ENCODE assay signal across 9 cellular contexts in genomic region chr3:159839561-159840379, GRCh38. TPM values are rescaled to one million over a fixed set of nuclear protein-coding genes. Genes with fewer than 3 reads are reported as not detected.
A peak's percentile ranks its signal among the peaks of the same experiment; 100 is the strongest.
DNase-seq lines count a peak whose midpoint lies in the region; ATAC-seq lines count a peak whose summit lies in the region.
"Had no signal": no experiment of that assay in that cellular context is flagged by ENCODE, and none has a peak within 500 bp of the region (broad histone marks: within the 10 kb centered on the region; RNA-seq: fewer than 3 reads in every experiment).

Gene SCHIP1, plus strand, starts transcription at chr3:159839861.

- ATAC-seq in GM21528 (IDR thresholded peaks at IDR 0.05; ENCODE audit: low FRiP score, unreplicated experiment), result no peak

- peak within 1 kb of the TSS; percentile 34 for H3K4me3 Mint-ChIP-seq in activated CD4-positive, alpha-beta T cell treated with anti-CD3 and anti-CD28 coated beads, Interleukin-2, amount 10 ng/mL, durations not matched to agents 24 days and 14 days

- H3K4me1 ChIP-seq in neuronal stem cell (ENCODE audit: control insufficient read depth in 2 of 2, insufficient read depth in 1 of 2, low read depth in 1 of 2, low read length in 2 of 2), result peaks cover 10% of the 10 kb centered on the region in 2 donors

- H2AFZ ChIP-seq in neuronal stem cell (ENCODE audit: low read length), result peak within 1 kb of the TSS; percentile 90

- peak within 1 kb of the TSS; percentile 97 for H3K14ac ChIP-seq in neuronal stem cell (ENCODE audit: low read length)

- no peaks in the 10 kb centered on the region for H3K79me1 ChIP-seq in neuronal stem cell (ENCODE audit: low read depth, low read length)

- H4K8ac ChIP-seq in neuronal stem cell (ENCODE audit: low read depth, low read length), result peak within 1 kb of the TSS; percentile 100

- peak within 1 kb of the TSS; percentile 95 for H3K9ac ChIP-seq in neuronal stem cell (ENCODE audit: low read depth, low read length, poor library complexity)

- H3K27ac Mint-ChIP-seq in activated CD4-positive, alpha-beta T cell treated with anti-CD3 and anti-CD28 coated beads, Interleukin-2, amount 10 ng/mL, durations not matched to agents 24 days and 14 days, result no peak within 1 kb of the TSS

- H2BK5ac ChIP-seq in neuronal stem cell (ENCODE audit: low read length), result peak within 1 kb of the TSS; percentile 97

- H2BK120ac ChIP-seq in neuronal stem cell (ENCODE audit: low read depth, low read length), result no peak within 1 kb of the TSS

- H3K4me2 ChIP-seq in neuronal stem cell (ENCODE audit: insufficient read depth, low read length, poor library complexity, severe bottlenecking), result peak within 1 kb of the TSS; percentile 86

- H3K27me3 Mint-ChIP-seq in activated CD4-positive, alpha-beta T cell treated with anti-CD3 and anti-CD28 coated beads, Interleukin-2, amount 10 ng/mL, durations not matched to agents 24 days and 14 days, result peaks cover 34% of the 10 kb centered on the region

- peaks cover 2% of the 10 kb centered on the region for H3K4me1 Mint-ChIP-seq in activated CD4-positive, alpha-beta T cell treated with anti-CD3 and anti-CD28 coated beads, Interleukin-2, amount 10 ng/mL, durations not matched to agents 24 days and 14 days

- H3K4ac ChIP-seq in neuronal stem cell (ENCODE audit: low read length), result peak within 1 kb of the TSS; percentile 85

- H3K4me3 ChIP-seq in neuronal stem cell (ENCODE audit: low read length in 2 of 2), result peak within 1 kb of the TSS; percentile 65 to 92
- H3K4me3 ChIP-seq: SJSA1 had no signal

- intact Hi-C loops in activated CD4-positive, alpha-beta T cell treated with anti-CD3 and anti-CD28 coated beads, Interleukin-2, amount 10 ng/mL, durations not matched to agents 24 days and 14 days (cut with micrococcal nuclease), result no loop called here

- peak within 1 kb of the TSS; percentile 90 for H4K91ac ChIP-seq in neuronal stem cell (ENCODE audit: low read depth, low read length, poor library complexity)

- H3K36me3 Mint-ChIP-seq in activated CD4-positive, alpha-beta T cell treated with anti-CD3 and anti-CD28 coated beads, Interleukin-2, amount 10 ng/mL, durations not matched to agents 24 days and 14 days (ENCODE audit: low read depth), result no peaks in the 10 kb centered on the region

- no peaks in the 10 kb centered on the region for H3K36me3 ChIP-seq in neuronal stem cell (replicated peaks in 1 of 2; ENCODE audit: control insufficient read depth in 2 of 2, insufficient read depth in 2 of 2, low read length in 2 of 2)
- H3K36me3 ChIP-seq: SJSA1 had no signal

- H2BK12ac ChIP-seq in neuronal stem cell (ENCODE audit: low read length), result peak within 1 kb of the TSS; percentile 18

- peak within 1 kb of the TSS; percentile 99 for H3K18ac ChIP-seq in neuronal stem cell (ENCODE audit: low read length)

- H3K9me3 ChIP-seq in neuronal stem cell (replicated peaks in 1 of 2; ENCODE audit: control insufficient read depth in 2 of 2, insufficient read depth in 1 of 2, low read depth in 1 of 2, low read length in 2 of 2), result no peaks in the 10 kb centered on the region
- H3K9me3 ChIP-seq: SJSA1 had no signal

- no peaks in the 10 kb centered on the region for H3K27me3 ChIP-seq in neuronal stem cell (ENCODE audit: control insufficient read depth in 3 of 3, insufficient read depth in 3 of 3, low read depth in 1 of 3, low read length in 3 of 3)
- H3K27me3 ChIP-seq: SJSA1 had no signal

- DNase-seq in activated CD4-positive, alpha-beta T cell treated with anti-CD3 and anti-CD28 coated beads, Interleukin-2, amount 10 ng/mL, durations not matched to agents 24 days and 14 days, result no peak
- DNase-seq in activated CD4-positive, alpha-beta T cell treated with anti-CD3 and anti-CD28 coated beads, Interleukin-2, amount 50 U/mL, for 48 hours, result no peak
- DNase-seq in NCI-H82 (lab: John Stamatoyannopoulos, UW) (peak; percentile 98), germinal center (ENCODE audit: low spot score) (peak; percentile 9), neuronal stem cell (ENCODE audit: low spot score) (peak; percentile 92), mucosa of gallbladder (ENCODE audit: low spot score) (no peak), OCI-M1 (lab: John Stamatoyannopoulos, UW) (no peak)

- peak within 1 kb of the TSS; percentile 63 for H2AK5ac ChIP-seq in neuronal stem cell (ENCODE audit: low read depth, low read length)

- H2BK15ac ChIP-seq in neuronal stem cell (ENCODE audit: low read length), result no peak within 1 kb of the TSS

- no peaks in the 10 kb centered on the region for H3K9me3 Mint-ChIP-seq in activated CD4-positive, alpha-beta T cell treated with anti-CD3 and anti-CD28 coated beads, Interleukin-2, amount 10 ng/mL, durations not matched to agents 24 days and 14 days

- H3K27ac ChIP-seq in neuronal stem cell (replicated peaks; ENCODE audit: low read length), result peak within 1 kb of the TSS; percentile 100
- H3K27ac ChIP-seq: SJSA1 had no signal

- peak within 1 kb of the TSS; percentile 49 for H3K23ac ChIP-seq in neuronal stem cell (ENCODE audit: low read depth, low read length, poor library complexity)

- no CpG with 5 or more reads among the region's 30 CpGs for WGBS in neuronal stem cell (ENCODE audit: extremely low coverage in 2 of 2, insufficient read length in 2 of 2, insufficient replicate concordance in 1 of 2), 2 donors

RNA-seq across cellular contexts. Expression of gene SCHIP1, which starts in this region (rescaled TPM):
- 0.05 TPM in 1 of 2 replicates, not detected in the other for total RNA-seq in activated CD4-positive, alpha-beta T cell treated with anti-CD3 and anti-CD28 coated beads, Interleukin-2, amount 10 ng/mL, durations not matched to agents 24 days and 14 days
- polyA plus RNA-seq in neuronal stem cell (2013, experiment 1 of 2), result 31.0 TPM
- 31.4 TPM for polyA plus RNA-seq in neuronal stem cell (2013, experiment 2 of 2)
- 5.0 TPM for total RNA-seq in mucosa of gallbladder

Comparison
In these comparisons a context has a peak if more than half of its experiments do, and no peak if none do; other contexts are left out.
1. DNase-seq: peak in NCI-H82 (single experiment), germinal center (single experiment) and neuronal stem cell (single experiment); none in activated CD4-positive, alpha-beta T cell treated with anti-CD3 and anti-CD28 coated beads, Interleukin-2, amount 10 ng/mL, durations not matched to agents 24 days and 14 days (single experiment), activated CD4-positive, alpha-beta T cell treated with anti-CD3 and anti-CD28 coated beads, Interleukin-2, amount 50 U/mL, for 48 hours (0 of 2), mucosa of gallbladder (single experiment) and OCI-M1 (single experiment).